Comparison of ENCODE assay signal across 21 cellular contexts in the genomic region with DNA sequence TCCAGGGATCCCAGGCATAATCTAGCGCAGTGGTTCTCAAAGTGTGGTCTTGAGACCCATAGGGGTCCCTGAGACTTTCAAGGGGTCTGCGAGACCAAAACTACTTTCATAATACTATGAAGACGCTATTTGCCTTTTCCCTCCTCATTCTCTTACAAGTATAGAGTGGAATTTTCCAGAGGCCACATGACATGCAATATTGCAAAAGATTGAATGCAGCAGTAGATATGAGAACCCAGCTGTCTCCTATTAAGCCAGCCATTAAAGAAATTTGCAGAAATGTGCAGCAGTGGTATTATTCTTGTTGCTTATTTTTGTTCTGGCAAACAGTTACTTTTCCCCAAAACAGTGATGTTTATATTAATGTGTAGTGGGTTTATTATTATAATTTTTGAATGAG.
DNase-seq lines count a peak whose midpoint lies in the region; ATAC-seq and TF ChIP-seq lines count a peak whose summit lies in the region.
"Had no signal": no experiment of that assay in that cellular context is flagged by ENCODE, and none has a peak within 500 bp of the region (broad histone marks: within the 10 kb centered on the region; RNA-seq: fewer than 3 reads in every experiment).

No MANE protein-coding gene starts in this region.

- no peaks in the 10 kb centered on the region for H3K27me3 ChIP-seq in IMR-90 (ENCODE audit: control insufficient read depth, insufficient read depth, low read length)
- H3K27me3 ChIP-seq in osteoblast (ENCODE audit: insufficient read depth, low read length), result no peaks in the 10 kb centered on the region
- H3K27me3 ChIP-seq: brain microvascular endothelial cell had no signal

- peak overlapping the region; percentile 37 for H2BK5ac ChIP-seq in IMR-90 (ENCODE audit: low read depth, low read length, poor library complexity, severe bottlenecking)

- intact Hi-C loops in IMR-90 (cut with micrococcal nuclease), result loop anchor here (5.0 kb wide), 1 partner anchor 121 kb away; no protein-coding TSS in a partner anchor

- H2BK20ac ChIP-seq in IMR-90 (ENCODE audit: low read depth, low read length), result peak overlapping the region; percentile 73

- H3K9me3 ChIP-seq in IMR-90 (ENCODE audit: control insufficient read depth, insufficient read depth, low read length) (no peaks in the 10 kb centered on the region), osteoblast (ENCODE audit: low read depth, low read length) (no peaks in the 10 kb centered on the region)
- H3K9me3 ChIP-seq: A549, Caco-2 had no signal

- ATAC-seq in IMR-90 (ENCODE audit: low read depth) (peak; percentile 45), SK-N-SH treated with all-trans-retinoic acid at 6 μM for 48 hours (no peak), GM21619 (IDR thresholded peaks at IDR 0.05; ENCODE audit: unreplicated experiment) (no peak), HG03342 (IDR thresholded peaks at IDR 0.05; ENCODE audit: unreplicated experiment) (no peak)
- ATAC-seq: A549; activated T-helper 17 cell treated with anti-CD3 and anti-CD28 coated beads, Interleukin-2, amount 50 U/mL, for 72 hours; naive thymus-derived CD8-positive, alpha-beta T cell had no signal

- peak overlapping the region; percentile 80 for H4K5ac ChIP-seq in IMR-90 (ENCODE audit: low read depth, low read length)

- H3K27ac ChIP-seq in IMR-90 (ENCODE audit: insufficient read depth, low read length), result peak overlapping the region; percentile 95; the same call in 1 of the 2 replicates
- no peak overlapping the region for H3K27ac ChIP-seq in osteoblast (ENCODE audit: low read depth, low read length)
- H3K27ac ChIP-seq: A549, brain microvascular endothelial cell had no signal

- H3K56ac ChIP-seq in IMR-90 (ENCODE audit: extremely low read depth, insufficient read depth, low read length), result no peak overlapping the region

- no peak for TF ChIP-seq RAD21 in IMR-90 (IDR thresholded peaks at IDR 0.05; ENCODE audit: low read length)

- H3K23ac ChIP-seq in IMR-90 (ENCODE audit: low read depth, low read length), result peak overlapping the region; percentile 56; the same call in 1 of the 2 replicates

- H3K14ac ChIP-seq in IMR-90 (replicated peaks; ENCODE audit: low read depth, low read length), result peak overlapping the region; percentile 18; the same call in 1 of the 2 replicates

- CTCF ChIA-PET in IMR-90 (lab: Yijun Ruan, JAX), result interaction anchor here (0.6 to 1.0 kb wide), 2 partner anchors 102 to 223 kb away, joined by 4 read pairs; no protein-coding TSS in a partner anchor

- H2AK9ac ChIP-seq in IMR-90 (replicated peaks; ENCODE audit: low read depth, low read length, poor library complexity), result peak overlapping the region; percentile 2

- H3K18ac ChIP-seq in IMR-90 (ENCODE audit: low read depth, low read length), result peak overlapping the region; percentile 87

- H2AFZ ChIP-seq in IMR-90 (replicated peaks; ENCODE audit: low read length, poor library complexity), result peak overlapping the region; percentile 78
- no peak overlapping the region for H2AFZ ChIP-seq in osteoblast (ENCODE audit: low read length)

- peaks cover 20% of the 10 kb centered on the region for H3K4me1 ChIP-seq in IMR-90 (ENCODE audit: control insufficient read depth, insufficient read depth, low read length)
- H3K4me1 ChIP-seq in osteoblast (ENCODE audit: insufficient read depth, low read length), result peaks cover 7% of the 10 kb centered on the region
- H3K4me1 ChIP-seq: A549 had no signal

- H3K36me3 ChIP-seq in IMR-90 (ENCODE audit: control insufficient read depth, insufficient read depth, low read length) (no peaks in the 10 kb centered on the region), osteoblast (ENCODE audit: insufficient read depth, low read length) (no peaks in the 10 kb centered on the region)
- H3K36me3 ChIP-seq: brain microvascular endothelial cell had no signal

- no CpG with 5 or more reads among the region's 3 CpGs for WGBS in IMR-90 (ENCODE audit: extremely low coverage in 2 of 2, insufficient read length in 1 of 2), 2 experiments

- H2BK15ac ChIP-seq in IMR-90 (ENCODE audit: low read depth, low read length), result peak overlapping the region; percentile 51; the same call in 1 of the 3 replicates

- no peak for TF ChIP-seq POLR2A in IMR-90 (IDR thresholded peaks at IDR 0.05; ENCODE audit: low read depth, low read length)

- no peaks in the 10 kb centered on the region for H3K79me2 ChIP-seq in osteoblast (ENCODE audit: insufficient read depth, low read length)

- TF ChIP-seq CTCF in AG09309 (IDR thresholded peaks at IDR 0.05; ENCODE audit: control insufficient read depth, insufficient read depth, low read depth, low read length, missing control alignments), result no peak
- no peak for TF ChIP-seq CTCF in IMR-90 (conservative IDR thresholded peaks at IDR 0.05; ENCODE audit: low read depth, low read length)
- no peak for TF ChIP-seq CTCF in fibroblast of mammary gland (conservative IDR thresholded peaks at IDR 0.05; ENCODE audit: control insufficient read depth, insufficient read depth, low read depth, low read length)
- no peak for TF ChIP-seq CTCF in osteoblast (IDR thresholded peaks at IDR 0.05; ENCODE audit: extremely low read depth, low read depth, low read length)

- H3K4ac ChIP-seq in IMR-90 (ENCODE audit: low read depth, low read length), result peak overlapping the region; percentile 68

- POLR2A ChIA-PET in IMR-90 (lab: Charles Lee; ENCODE audit: unreplicated experiment), result interaction anchor here (0.6 kb wide), 1 partner anchor 218 kb away, joined by 4 read pairs; no protein-coding TSS in a partner anchor

- H3K9ac ChIP-seq in IMR-90 (ENCODE audit: low read depth, low read length), result peak overlapping the region; percentile 58; the same call in 1 of the 2 replicates

- in situ Hi-C loops in IMR-90 (cut with MboI; ENCODE audit: low sequenced_read_pairs), result loop anchor here (5.0 kb wide), 2 partner anchors 216 to 401 kb away; no protein-coding TSS in a partner anchor

- H3K9me1 ChIP-seq in IMR-90 (ENCODE audit: insufficient read depth, low read length), result no peaks in the 10 kb centered on the region

- H2AK5ac ChIP-seq in IMR-90 (ENCODE audit: low read depth, low read length), result peak overlapping the region; percentile 15; the same call in 1 of the 2 replicates

- H3K4me2 ChIP-seq in IMR-90 (ENCODE audit: low read depth, low read length) (peak overlapping the region; percentile 42; the same call in 1 of the 2 replicates), osteoblast (ENCODE audit: insufficient read depth, low read length) (no peak overlapping the region)
- H3K4me2 ChIP-seq: A549 had no signal

- peak overlapping the region; percentile 70 for H4K91ac ChIP-seq in IMR-90 (ENCODE audit: insufficient read depth, low read depth, low read length)

- H4K20me1 ChIP-seq in IMR-90 (ENCODE audit: insufficient read depth, low read length) (no peaks in the 10 kb centered on the region), osteoblast (ENCODE audit: insufficient read depth, low read length) (no peaks in the 10 kb centered on the region)

- H3K4me3 ChIP-seq in AG09309 (ENCODE audit: control insufficient read depth, low read depth, low read length), result no peak overlapping the region
- H3K4me3 ChIP-seq in IMR-90 (ENCODE audit: insufficient read depth, low read depth, low read length), result no peak overlapping the region
- H3K4me3 ChIP-seq in fibroblast of mammary gland (ENCODE audit: control insufficient read depth, low read depth, low read length), result no peak overlapping the region
- no peak overlapping the region for H3K4me3 ChIP-seq in osteoblast (ENCODE audit: insufficient read depth, low read length)
- H3K4me3 ChIP-seq: A549, lung had no signal

- peak overlapping the region in 1 of 2 experiments; percentile 62; a peak in 2 of 4 replicates for H4K8ac ChIP-seq in IMR-90 (ENCODE audit: low read depth in 2 of 2, low read length in 2 of 2)

- no peaks in the 10 kb centered on the region for H3K79me1 ChIP-seq in IMR-90 (ENCODE audit: low read depth in 1 of 2, low read length in 2 of 2)

- peak overlapping the region; percentile 95 for H2BK120ac ChIP-seq in IMR-90 (ENCODE audit: low read depth, low read length)

- no TSS peak for BruUV-seq in IMR-90 (replicated peaks; lab: Mats Ljungman, UMichigan)

- dilution Hi-C loops in IMR-90 (cut with HindIII; ENCODE audit: low sequenced_read_pairs, unreplicated experiment), result no loop called here

- DNase-seq in AG09309 (ENCODE audit: low read depth), result peak; percentile 64
- DNase-seq in IMR-90, result peak; percentile 70
- DNase-seq in fibroblast of mammary gland (ENCODE audit: low read depth), result peak; percentile 60
- peak; percentile 18 for DNase-seq in osteoblast (ENCODE audit: insufficient read length, low spot score, missing footprints)
- DNase-seq in NCI-H2029 (lab: John Stamatoyannopoulos, UW), result no peak
- DNase-seq: activated naive CD4-positive, alpha-beta T cell treated with anti-CD3 and anti-CD28 coated beads, Interleukin-2, amount 10 ng/mL, durations not matched to agents 7 days and 5 days; amygdala; brain microvascular endothelial cell; Caco-2; GDM1; naive thymus-derived CD8-positive, alpha-beta T cell; NCI-H1048; NCI-H774; stimulated activated naive CD4-positive, alpha-beta T cell treated with Interleukin-2 at 50 U/mL for 16 hours; T-helper 9 cell had no signal

TF ChIP-seq in IMR-90, 13 proteins besides CTCF, POLR2A, EP300 and RAD21:
- TF ChIP-seq CEBPB (IDR thresholded peaks at IDR 0.05; ENCODE audit: low read depth, low read length), result peak; percentile 79
- TF ChIP-seq, protein P1, sequence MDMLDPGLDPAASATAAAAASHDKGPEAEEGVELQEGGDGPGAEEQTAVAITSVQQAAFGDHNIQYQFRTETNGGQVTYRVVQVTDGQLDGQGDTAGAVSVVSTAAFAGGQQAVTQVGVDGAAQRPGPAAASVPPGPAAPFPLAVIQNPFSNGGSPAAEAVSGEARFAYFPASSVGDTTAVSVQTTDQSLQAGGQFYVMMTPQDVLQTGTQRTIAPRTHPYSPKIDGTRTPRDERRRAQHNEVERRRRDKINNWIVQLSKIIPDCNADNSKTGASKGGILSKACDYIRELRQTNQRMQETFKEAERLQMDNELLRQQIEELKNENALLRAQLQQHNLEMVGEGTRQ (IDR thresholded peaks at IDR 0.05; ENCODE audit: low read depth, low read length), result peak; percentile 54; the same call in 1 of the 2 replicates
- TF ChIP-seq SMC3 (IDR thresholded peaks at IDR 0.05; ENCODE audit: low read depth, low read length), result no peak
